2 cellular contexts compared by ENCODE assay signal in the genomic region with DNA sequence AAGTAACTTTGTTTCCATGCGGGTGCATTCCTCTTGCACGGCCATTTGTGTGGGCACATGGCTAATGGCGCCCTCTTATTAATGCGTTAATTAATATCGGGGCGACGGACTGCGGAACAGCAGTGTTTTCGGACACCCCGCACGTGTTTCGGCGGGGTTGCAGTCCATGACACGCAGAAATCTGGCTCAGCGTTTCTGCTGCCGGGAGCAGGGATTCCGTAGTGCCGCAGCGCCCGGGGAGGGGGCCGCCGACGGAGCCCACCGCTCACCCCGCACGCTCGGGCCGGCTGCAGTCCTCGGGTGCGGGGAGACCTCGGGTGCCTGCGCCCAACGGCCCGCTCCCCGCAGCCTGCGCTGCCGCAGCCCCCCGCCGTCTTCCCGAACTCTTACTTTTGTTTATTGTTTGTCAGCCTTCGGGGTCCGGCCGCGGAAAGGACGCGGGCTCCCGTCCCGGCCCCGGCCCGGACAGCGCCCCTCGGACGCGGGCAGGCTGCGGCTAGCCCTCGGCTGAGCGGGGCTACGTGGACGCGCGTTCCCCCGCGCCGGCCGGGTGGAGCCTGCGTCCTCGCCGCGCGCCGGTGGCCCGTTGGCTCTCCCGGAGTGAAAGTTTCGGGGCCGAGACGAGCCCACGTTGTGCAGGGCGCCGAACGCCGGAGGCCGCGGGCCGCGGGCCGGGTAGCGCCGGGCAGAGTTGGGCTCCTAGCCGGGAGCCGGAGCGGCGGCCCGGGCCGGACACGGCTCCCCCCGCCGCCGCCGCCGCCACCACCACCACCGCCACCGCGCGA.
TF ChIP-seq lines count a peak whose summit lies in the region.

No MANE protein-coding gene starts in this region.

TF ChIP-seq in HEK293, 187 proteins besides CTCF, POLR2A, EP300 and RAD21 (continued from another document):
- TF ChIP-seq, protein P1, sequence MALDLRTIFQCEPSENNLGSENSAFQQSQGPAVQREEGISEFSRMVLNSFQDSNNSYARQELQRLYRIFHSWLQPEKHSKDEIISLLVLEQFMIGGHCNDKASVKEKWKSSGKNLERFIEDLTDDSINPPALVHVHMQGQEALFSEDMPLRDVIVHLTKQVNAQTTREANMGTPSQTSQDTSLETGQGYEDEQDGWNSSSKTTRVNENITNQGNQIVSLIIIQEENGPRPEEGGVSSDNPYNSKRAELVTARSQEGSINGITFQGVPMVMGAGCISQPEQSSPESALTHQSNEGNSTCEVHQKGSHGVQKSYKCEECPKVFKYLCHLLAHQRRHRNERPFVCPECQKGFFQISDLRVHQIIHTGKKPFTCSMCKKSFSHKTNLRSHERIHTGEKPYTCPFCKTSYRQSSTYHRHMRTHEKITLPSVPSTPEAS (tag by site-specific recombination; IDR thresholded peaks at IDR 0.05) = peak; percentile 89; the same call in 1 of the 2 replicates
- TF ChIP-seq, protein P2, sequence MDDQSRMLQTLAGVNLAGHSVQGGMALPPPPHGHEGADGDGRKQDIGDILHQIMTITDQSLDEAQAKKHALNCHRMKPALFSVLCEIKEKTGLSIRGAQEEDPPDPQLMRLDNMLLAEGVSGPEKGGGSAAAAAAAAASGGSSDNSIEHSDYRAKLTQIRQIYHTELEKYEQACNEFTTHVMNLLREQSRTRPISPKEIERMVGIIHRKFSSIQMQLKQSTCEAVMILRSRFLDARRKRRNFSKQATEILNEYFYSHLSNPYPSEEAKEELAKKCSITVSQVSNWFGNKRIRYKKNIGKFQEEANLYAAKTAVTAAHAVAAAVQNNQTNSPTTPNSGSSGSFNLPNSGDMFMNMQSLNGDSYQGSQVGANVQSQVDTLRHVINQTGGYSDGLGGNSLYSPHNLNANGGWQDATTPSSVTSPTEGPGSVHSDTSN (CRISPR knock-in tag; IDR thresholded peaks at IDR 0.05) = 0 out of 2 replicates have a peak, but pooled peaks have one; percentile 45
- TF ChIP-seq, protein P3, sequence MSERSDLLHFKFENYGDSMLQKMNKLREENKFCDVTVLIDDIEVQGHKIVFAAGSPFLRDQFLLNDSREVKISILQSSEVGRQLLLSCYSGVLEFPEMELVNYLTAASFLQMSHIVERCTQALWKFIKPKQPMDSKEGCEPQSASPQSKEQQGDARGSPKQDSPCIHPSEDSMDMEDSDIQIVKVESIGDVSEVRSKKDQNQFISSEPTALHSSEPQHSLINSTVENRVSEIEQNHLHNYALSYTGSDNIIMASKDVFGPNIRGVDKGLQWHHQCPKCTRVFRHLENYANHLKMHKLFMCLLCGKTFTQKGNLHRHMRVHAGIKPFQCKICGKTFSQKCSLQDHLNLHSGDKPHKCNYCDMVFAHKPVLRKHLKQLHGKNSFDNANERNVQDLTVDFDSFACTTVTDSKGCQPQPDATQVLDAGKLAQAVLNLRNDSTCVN (tag by site-specific recombination; optimal IDR thresholded peaks at IDR 0.05) = peak; percentile 85
- TF ChIP-seq ZNF133 (tag by site-specific recombination; IDR thresholded peaks at IDR 0.05) (no peak), WT1 (tag by site-specific recombination; IDR thresholded peaks at IDR 0.05) (no peak), ZNF670 (tag by site-specific recombination; IDR thresholded peaks at IDR 0.05; ENCODE audit: low read depth) (no peak), ZNF660 (tag by site-specific recombination; IDR thresholded peaks at IDR 0.05) (no peak), ZBTB1 (tag by site-specific recombination; IDR thresholded peaks at IDR 0.05) (0 out of 2 replicates have a peak, but pooled peaks have one; percentile 8), ZNF623 (tag by site-specific recombination; IDR thresholded peaks at IDR 0.05) (no peak), YY1 (tag by site-specific recombination; IDR thresholded peaks at IDR 0.05) (peak; percentile 45; the same call in 1 of the 2 replicates), KLF16 (tag by site-specific recombination; IDR thresholded peaks at IDR 0.05) (no peak), ZBTB20 (tag by site-specific recombination; IDR thresholded peaks at IDR 0.05) (no peak), ZEB2 (tag by site-specific recombination; IDR thresholded peaks at IDR 0.05) (0 out of 2 replicates have a peak, but pooled peaks have one; percentile 1)
- TF ChIP-seq, protein P4, sequence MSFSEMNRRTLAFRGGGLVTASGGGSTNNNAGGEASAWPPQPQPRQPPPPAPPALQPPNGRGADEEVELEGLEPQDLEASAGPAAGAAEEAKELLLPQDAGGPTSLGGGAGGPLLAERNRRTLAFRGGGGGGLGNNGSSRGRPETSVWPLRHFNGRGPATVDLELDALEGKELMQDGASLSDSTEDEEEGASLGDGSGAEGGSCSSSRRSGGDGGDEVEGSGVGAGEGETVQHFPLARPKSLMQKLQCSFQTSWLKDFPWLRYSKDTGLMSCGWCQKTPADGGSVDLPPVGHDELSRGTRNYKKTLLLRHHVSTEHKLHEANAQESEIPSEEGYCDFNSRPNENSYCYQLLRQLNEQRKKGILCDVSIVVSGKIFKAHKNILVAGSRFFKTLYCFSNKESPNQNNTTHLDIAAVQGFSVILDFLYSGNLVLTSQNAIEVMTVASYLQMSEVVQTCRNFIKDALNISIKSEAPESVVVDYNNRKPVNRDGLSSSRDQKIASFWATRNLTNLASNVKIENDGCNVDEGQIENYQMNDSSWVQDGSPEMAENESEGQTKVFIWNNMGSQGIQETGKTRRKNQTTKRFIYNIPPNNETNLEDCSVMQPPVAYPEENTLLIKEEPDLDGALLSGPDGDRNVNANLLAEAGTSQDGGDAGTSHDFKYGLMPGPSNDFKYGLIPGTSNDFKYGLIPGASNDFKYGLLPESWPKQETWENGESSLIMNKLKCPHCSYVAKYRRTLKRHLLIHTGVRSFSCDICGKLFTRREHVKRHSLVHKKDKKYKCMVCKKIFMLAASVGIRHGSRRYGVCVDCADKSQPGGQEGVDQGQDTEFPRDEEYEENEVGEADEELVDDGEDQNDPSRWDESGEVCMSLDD (tag by site-specific recombination; IDR thresholded peaks at IDR 0.05) = peak; percentile 26
- TF ChIP-seq, protein P5, sequence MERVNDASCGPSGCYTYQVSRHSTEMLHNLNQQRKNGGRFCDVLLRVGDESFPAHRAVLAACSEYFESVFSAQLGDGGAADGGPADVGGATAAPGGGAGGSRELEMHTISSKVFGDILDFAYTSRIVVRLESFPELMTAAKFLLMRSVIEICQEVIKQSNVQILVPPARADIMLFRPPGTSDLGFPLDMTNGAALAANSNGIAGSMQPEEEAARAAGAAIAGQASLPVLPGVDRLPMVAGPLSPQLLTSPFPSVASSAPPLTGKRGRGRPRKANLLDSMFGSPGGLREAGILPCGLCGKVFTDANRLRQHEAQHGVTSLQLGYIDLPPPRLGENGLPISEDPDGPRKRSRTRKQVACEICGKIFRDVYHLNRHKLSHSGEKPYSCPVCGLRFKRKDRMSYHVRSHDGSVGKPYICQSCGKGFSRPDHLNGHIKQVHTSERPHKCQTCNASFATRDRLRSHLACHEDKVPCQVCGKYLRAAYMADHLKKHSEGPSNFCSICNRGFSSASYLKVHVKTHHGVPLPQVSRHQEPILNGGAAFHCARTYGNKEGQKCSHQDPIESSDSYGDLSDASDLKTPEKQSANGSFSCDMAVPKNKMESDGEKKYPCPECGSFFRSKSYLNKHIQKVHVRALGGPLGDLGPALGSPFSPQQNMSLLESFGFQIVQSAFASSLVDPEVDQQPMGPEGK (tag by site-specific recombination; IDR thresholded peaks at IDR 0.05) = 0 out of 2 replicates have a peak, but pooled peaks have one; percentile 42

TF ChIP-seq in HepG2, 621 proteins besides CTCF, POLR2A, EP300 and RAD21 (continued from another document and continues in another):
- TF ChIP-seq, protein P6, sequence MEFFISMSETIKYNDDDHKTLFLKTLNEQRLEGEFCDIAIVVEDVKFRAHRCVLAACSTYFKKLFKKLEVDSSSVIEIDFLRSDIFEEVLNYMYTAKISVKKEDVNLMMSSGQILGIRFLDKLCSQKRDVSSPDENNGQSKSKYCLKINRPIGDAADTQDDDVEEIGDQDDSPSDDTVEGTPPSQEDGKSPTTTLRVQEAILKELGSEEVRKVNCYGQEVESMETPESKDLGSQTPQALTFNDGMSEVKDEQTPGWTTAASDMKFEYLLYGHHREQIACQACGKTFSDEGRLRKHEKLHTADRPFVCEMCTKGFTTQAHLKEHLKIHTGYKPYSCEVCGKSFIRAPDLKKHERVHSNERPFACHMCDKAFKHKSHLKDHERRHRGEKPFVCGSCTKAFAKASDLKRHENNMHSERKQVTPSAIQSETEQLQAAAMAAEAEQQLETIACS (CRISPR knock-in tag; IDR thresholded peaks at IDR 0.05) = peak; percentile 30; the same call in 1 of the 2 replicates
- TF ChIP-seq, protein P7, sequence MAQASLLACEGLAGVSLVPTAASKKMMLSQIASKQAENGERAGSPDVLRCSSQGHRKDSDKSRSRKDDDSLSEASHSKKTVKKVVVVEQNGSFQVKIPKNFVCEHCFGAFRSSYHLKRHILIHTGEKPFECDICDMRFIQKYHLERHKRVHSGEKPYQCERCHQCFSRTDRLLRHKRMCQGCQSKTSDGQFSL (CRISPR knock-in tag; IDR thresholded peaks at IDR 0.05) = peak; percentile 81
- no peak for TF ChIP-seq TBL1XR1 (IDR thresholded peaks at IDR 0.05; ENCODE audit: borderline replicate concordance, low read length, partially characterized antibody)
- TF ChIP-seq MTERF4 (CRISPR knock-in tag; IDR thresholded peaks at IDR 0.05) = 0 out of 2 replicates have a peak, but pooled peaks have one; percentile 56
- TF ChIP-seq SAP130 (CRISPR knock-in tag; IDR thresholded peaks at IDR 0.05; ENCODE audit: low read depth) = peak; percentile 8; the same call in 1 of the 2 replicates
- peak; percentile 61 for TF ChIP-seq ASH2L (IDR thresholded peaks at IDR 0.05; ENCODE audit: insufficient read length, low read depth, low read length)
- TF ChIP-seq NR0B2 (CRISPR knock-in tag; IDR thresholded peaks at IDR 0.05) = no peak
- peak; percentile 72; the same call in 1 of the 2 replicates for TF ChIP-seq HES4 (CRISPR knock-in tag; IDR thresholded peaks at IDR 0.05; ENCODE audit: borderline replicate concordance)
- TF ChIP-seq ZNF547 (CRISPR knock-in tag; IDR thresholded peaks at IDR 0.05) = 0 out of 2 replicates have a peak, but pooled peaks have one; percentile 21
- TF ChIP-seq TBP (CRISPR knock-in tag; IDR thresholded peaks at IDR 0.05) = no peak
- peak; percentile 64 for TF ChIP-seq AGO2 (optimal IDR thresholded peaks at IDR 0.05; ENCODE audit: low read depth, low read length)
- TF ChIP-seq PHB2 (IDR thresholded peaks at IDR 0.05; ENCODE audit: partially characterized antibody) = no peak
- TF ChIP-seq MAZ (IDR thresholded peaks at IDR 0.05; ENCODE audit: borderline replicate concordance, low read depth, low read length) = no peak
- TF ChIP-seq MAZ (CRISPR knock-in tag; IDR thresholded peaks at IDR 0.05; ENCODE audit: low read depth) = peak; percentile 17; the same call in 1 of the 2 replicates
- no peak for TF ChIP-seq AFF4 (CRISPR knock-in tag; IDR thresholded peaks at IDR 0.05)
- TF ChIP-seq ZMYM4 (CRISPR knock-in tag; IDR thresholded peaks at IDR 0.05) = no peak
- TF ChIP-seq ZNF776 (CRISPR knock-in tag; IDR thresholded peaks at IDR 0.05) = no peak
- TF ChIP-seq ZFX (CRISPR knock-in tag; IDR thresholded peaks at IDR 0.05; ENCODE audit: low read depth) = peak; percentile 37; the same call in 1 of the 2 replicates
- TF ChIP-seq PCBP1 (IDR thresholded peaks at IDR 0.05; ENCODE audit: borderline replicate concordance, low read depth, low read length) = 0 out of 2 replicates have a peak, but pooled peaks have one; percentile 19
- TF ChIP-seq ZNF766 (CRISPR knock-in tag; IDR thresholded peaks at IDR 0.05; ENCODE audit: borderline replicate concordance) = no peak
- 0 out of 2 replicates have a peak, but pooled peaks have one; percentile 9 for TF ChIP-seq HDAC1 (CRISPR knock-in tag; IDR thresholded peaks at IDR 0.05)
- no peak for TF ChIP-seq TAF15 (IDR thresholded peaks at IDR 0.05; ENCODE audit: low read depth, low read length, poor library complexity, severe bottlenecking)
